18 cellular contexts compared by ENCODE assay signal in the genomic region with DNA sequence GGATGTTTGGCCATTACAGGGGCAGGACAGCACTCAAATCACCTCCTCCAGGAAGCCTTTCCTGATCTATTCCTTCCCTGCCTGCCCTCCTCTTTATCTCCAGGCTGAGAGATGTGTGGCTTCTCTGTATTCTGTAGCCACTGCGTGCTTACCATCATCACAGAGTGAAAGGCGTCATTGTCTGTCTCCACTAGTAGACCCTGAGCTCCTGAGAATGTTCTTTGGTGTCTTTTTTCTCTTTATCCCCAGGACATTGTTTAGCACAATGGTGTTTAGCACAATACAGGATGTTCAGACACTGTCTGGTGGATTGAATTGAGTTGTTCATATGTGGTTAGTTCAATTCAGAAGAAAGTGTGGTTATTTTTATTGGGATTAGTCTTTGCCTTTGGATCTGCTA. TPM values are rescaled to one million over a fixed set of nuclear protein-coding genes. Genes with fewer than 3 reads are reported as not detected.
DNase-seq lines count a peak whose midpoint lies in the region; ATAC-seq and TF ChIP-seq lines count a peak whose summit lies in the region.
"Had no signal": no experiment of that assay in that cellular context is flagged by ENCODE, and none has a peak within 500 bp of the region (broad histone marks: within the 10 kb centered on the region; RNA-seq: fewer than 3 reads in every experiment).

No MANE protein-coding gene starts in this region.

- no peaks in the 10 kb centered on the region for H3K79me2 ChIP-seq in hepatocyte

- H3K27ac Mint-ChIP-seq in activated CD4-positive, alpha-beta T cell treated with anti-CD3 and anti-CD28 coated beads, Interleukin-2, amount 10 ng/mL, durations not matched to agents 24 days and 14 days = no peak overlapping the region
- H3K27ac Mint-ChIP-seq: B cell; CD4-positive, alpha-beta T cell; CD8-positive, alpha-beta memory T cell had no signal

- peaks cover 12% of the 10 kb centered on the region for H3K4me1 ChIP-seq in hepatocyte (ENCODE audit: insufficient read depth)
- H3K4me1 ChIP-seq: A549 had no signal

- no peak overlapping the region for H3K4me3 Mint-ChIP-seq in activated CD4-positive, alpha-beta T cell treated with anti-CD3 and anti-CD28 coated beads, Interleukin-2, amount 10 ng/mL, durations not matched to agents 24 days and 14 days
- H3K4me3 Mint-ChIP-seq: B cell; CD4-positive, alpha-beta T cell; CD8-positive, alpha-beta memory T cell had no signal

- H2AFZ ChIP-seq in hepatocyte = no peak overlapping the region

- in situ Hi-C loops in SK-MEL-5 (cut with HindIII; ENCODE audit: low pct_unique_long_range_greater_than_20kb, low sequenced_read_pairs) = no loop called here

- H3K27ac ChIP-seq in hepatocyte = peak overlapping the region; percentile 67
- H3K27ac ChIP-seq: 22Rv1, A549, C4-2B had no signal

- H4K20me1 ChIP-seq in hepatocyte (ENCODE audit: insufficient read depth, poor library complexity, severe bottlenecking) = no peaks in the 10 kb centered on the region
- H4K20me1 ChIP-seq: BLaER1 treated with 17β-estradiol and CSF1 and Interleukin-3, amounts not matched to agents 10 nM and 100 nM had no signal

- intact Hi-C loops in activated CD4-positive, alpha-beta T cell treated with anti-CD3 and anti-CD28 coated beads, Interleukin-2, amount 10 ng/mL, durations not matched to agents 24 days and 14 days (cut with micrococcal nuclease) = no loop called here

- no peaks in the 10 kb centered on the region for H3K36me3 ChIP-seq in hepatocyte (replicated peaks; ENCODE audit: insufficient read depth, low read depth)
- H3K36me3 ChIP-seq: BLaER1 treated with 17β-estradiol and CSF1 and Interleukin-3, amounts not matched to agents 10 nM and 100 nM had no signal

- 76% methylated on average over 2 of the region's 2 CpGs for WGBS in hepatocyte (ENCODE audit: low lambda C conversion rate, missing lambda C conversion rate)

- no peaks in the 10 kb centered on the region for H3K27me3 ChIP-seq in hepatocyte
- H3K27me3 ChIP-seq: BLaER1 treated with 17β-estradiol and CSF1 and Interleukin-3, amounts not matched to agents 10 nM and 100 nM had no signal

- peaks cover 28% of the 10 kb centered on the region for H3K27me3 Mint-ChIP-seq in activated CD4-positive, alpha-beta T cell treated with anti-CD3 and anti-CD28 coated beads, Interleukin-2, amount 10 ng/mL, durations not matched to agents 24 days and 14 days

- no peaks in the 10 kb centered on the region for H3K36me3 Mint-ChIP-seq in activated CD4-positive, alpha-beta T cell treated with anti-CD3 and anti-CD28 coated beads, Interleukin-2, amount 10 ng/mL, durations not matched to agents 24 days and 14 days (ENCODE audit: low read depth)

- no peaks in the 10 kb centered on the region for H3K9me3 ChIP-seq in hepatocyte (ENCODE audit: low read depth)
- H3K9me3 ChIP-seq: A549 had no signal

- DNase-seq in COLO829 (ENCODE audit: low spot score) (peak; percentile 32), NCI-H526 (lab: John Stamatoyannopoulos, UW) (peak; percentile 31 to 41), SK-MEL-5 (ENCODE audit: low read depth, low spot score) (peak; percentile 84), hepatocyte (ENCODE audit: low spot score) (no peak), COR-L47 (lab: John Stamatoyannopoulos, UW) (no peak), foreskin fibroblast (no peak)
- no peak for DNase-seq in activated CD4-positive, alpha-beta T cell treated with anti-CD3 and anti-CD28 coated beads, Interleukin-2, amount 10 ng/mL, durations not matched to agents 24 days and 14 days
- DNase-seq: CD4-positive, alpha-beta T cell; CD8-positive, alpha-beta memory T cell; DMS 273 treated with DMSO at 0.1 percent for 48 hours; DMS153; DMS79 treated with DMSO at 0.1 percent for 48 hours had no signal

- no peak overlapping the region for H3K4me3 ChIP-seq in hepatocyte
- no peak overlapping the region for H3K4me3 ChIP-seq in foreskin fibroblast (ENCODE audit: low read depth in 1 of 2, low read length in 2 of 2)
- H3K4me3 ChIP-seq: A549; BLaER1 treated with 17β-estradiol and CSF1 and Interleukin-3, amounts not matched to agents 10 nM and 100 nM had no signal

- no peak for TF ChIP-seq CTCF in hepatocyte (IDR thresholded peaks at IDR 0.05; ENCODE audit: poor library complexity)
- TF ChIP-seq CTCF in foreskin fibroblast (IDR thresholded peaks at IDR 0.05; ENCODE audit: low read depth, low read length) = no peak

- H3K9me3 Mint-ChIP-seq in activated CD4-positive, alpha-beta T cell treated with anti-CD3 and anti-CD28 coated beads, Interleukin-2, amount 10 ng/mL, durations not matched to agents 24 days and 14 days = peaks cover 7% of the 10 kb centered on the region
- H3K9me3 Mint-ChIP-seq: CD4-positive, alpha-beta T cell had no signal

- no peak overlapping the region for H3K4me2 ChIP-seq in hepatocyte
- H3K4me2 ChIP-seq: A549 had no signal

- no peaks in the 10 kb centered on the region for H3K9me2 ChIP-seq in hepatocyte (replicated peaks; ENCODE audit: insufficient read depth)

- no peak for ATAC-seq in GM21723 (IDR thresholded peaks at IDR 0.05; ENCODE audit: unreplicated experiment)
- ATAC-seq: A549 had no signal

- H3K4me1 Mint-ChIP-seq in activated CD4-positive, alpha-beta T cell treated with anti-CD3 and anti-CD28 coated beads, Interleukin-2, amount 10 ng/mL, durations not matched to agents 24 days and 14 days = no peaks in the 10 kb centered on the region
- H3K4me1 Mint-ChIP-seq: B cell; CD8-positive, alpha-beta memory T cell had no signal

RNA-seq across cellular contexts. Expression of a gene that starts 26.2 kb away (rescaled TPM):
- 22.3 and 23.4 TPM in 2 replicates for total RNA-seq in SK-MEL-5 (2014; rRNA removed; shearing (Covaris generic))
- 21.4 and 27.3 TPM in 2 replicates for polyA plus RNA-seq in SK-MEL-5 (2015; cell fraction: cytosol; rRNA removed)
- polyA plus RNA-seq in SK-MEL-5 (2015; cell fraction: nucleus; rRNA removed) = 15.6 and 16.3 TPM in 2 replicates
- 20.1 and 22.6 TPM in 2 replicates for total RNA-seq in hepatocyte
- polyA plus RNA-seq in hepatocyte = 11.8 and 13.6 TPM in 2 replicates
- total RNA-seq in activated CD4-positive, alpha-beta T cell treated with anti-CD3 and anti-CD28 coated beads, Interleukin-2, amount 10 ng/mL, durations not matched to agents 24 days and 14 days = 29.6 and 32.9 TPM in 2 replicates

Comparison
In these comparisons a context has a peak if more than half of its experiments do, and no peak if none do; other contexts are left out.
1. DNase-seq: peak in COLO829 (single experiment), NCI-H526 (2 of 2) and SK-MEL-5 (single experiment); none in hepatocyte (single experiment), COR-L47 (single experiment), activated CD4-positive, alpha-beta T cell treated with anti-CD3 and anti-CD28 coated beads, Interleukin-2, amount 10 ng/mL, durations not matched to agents 24 days and 14 days (single experiment) and foreskin fibroblast (0 of 2).